Comparison of ENCODE assay signal across 15 cellular contexts in the genomic region with DNA sequence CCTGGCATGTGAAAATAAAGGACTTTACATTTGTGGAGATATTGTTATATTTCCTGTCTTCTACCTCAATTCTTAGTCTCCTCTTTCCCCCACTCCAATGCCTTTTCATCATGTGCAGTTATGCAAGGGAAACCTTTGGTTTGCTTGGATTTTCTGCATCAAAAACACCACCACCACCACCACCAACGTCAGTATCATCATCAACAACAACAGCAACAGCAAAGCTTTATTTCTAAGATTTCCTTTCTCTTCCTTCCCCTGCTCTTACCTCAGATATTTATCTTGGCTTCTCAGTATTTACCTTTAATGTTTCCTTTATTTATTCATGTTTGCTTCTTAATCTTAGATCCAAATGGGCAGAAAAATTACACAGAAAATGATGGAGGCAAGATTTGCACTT. TPM values are rescaled to one million over a fixed set of nuclear protein-coding genes. Genes with fewer than 3 reads are reported as not detected.
A peak's percentile ranks its signal among the peaks of the same experiment; 100 is the strongest.
DNase-seq lines count a peak whose midpoint lies in the region; ATAC-seq, FAIRE-seq and TF ChIP-seq lines count a peak whose summit lies in the region.
"Had no signal": no experiment of that assay in that cellular context is flagged by ENCODE, and none has a peak within 500 bp of the region (broad histone marks: within the 10 kb centered on the region; RNA-seq: fewer than 3 reads in every experiment).

No MANE protein-coding gene starts in this region.

- BruUV-seq in HepG2 (replicated peaks; lab: Mats Ljungman, UMichigan), result no TSS peak
- no TSS peak for BruUV-seq in MCF 10A (replicated peaks; lab: Mats Ljungman, UMichigan)

- H3K4me2 ChIP-seq in HepG2 (ENCODE audit: low read depth, low read length), result no peak overlapping the region

- POLR2A ChIA-PET in HepG2 (lab: Yijun Ruan, JAX), result no interaction called here
- POLR2A ChIA-PET in MCF 10A (lab: Yijun Ruan, JAX), result no interaction called here

- TF ChIP-seq EP300 in HepG2 (IDR thresholded peaks at IDR 0.05; ENCODE audit: low read depth in 2 of 2, low read length in 2 of 2) (no peak), HepG2 (CRISPR knock-in tag; IDR thresholded peaks at IDR 0.05; ENCODE audit: borderline replicate concordance) (no peak)

- FAIRE-seq in HepG2 (lab: Jason Lieb, UNC), result no peak

- H2AFZ ChIP-seq in HepG2 (ENCODE audit: low read length), result no peak overlapping the region

- H3K9me3 Mint-ChIP-seq in T-helper 1 cell treated with Interleukin-12 subunit alpha and Interleukin-12 subunit beta and Interleukin-4 antibody, amounts not matched to agents 30 μg/mL and 1 μg/mL, for 36 hours, result no peaks in the 10 kb centered on the region
- H3K9me3 Mint-ChIP-seq in central memory CD8-positive, alpha-beta T cell, result no peaks in the 10 kb centered on the region
- no peaks in the 10 kb centered on the region for H3K9me3 Mint-ChIP-seq in MCF 10A (ENCODE audit: unreplicated experiment)

- H3K36me3 Mint-ChIP-seq in T-helper 1 cell treated with Interleukin-12 subunit alpha and Interleukin-12 subunit beta and Interleukin-4 antibody, amounts not matched to agents 30 μg/mL and 1 μg/mL, for 36 hours (ENCODE audit: low read depth), result peaks cover 3% of the 10 kb centered on the region
- no peaks in the 10 kb centered on the region for H3K36me3 Mint-ChIP-seq in central memory CD8-positive, alpha-beta T cell (ENCODE audit: insufficient read depth)
- no peaks in the 10 kb centered on the region for H3K36me3 Mint-ChIP-seq in MCF 10A (ENCODE audit: insufficient read depth, unreplicated experiment)
- H3K36me3 Mint-ChIP-seq: CD14-positive monocyte had no signal

- TF ChIP-seq CTCF in HepG2 (CRISPR knock-in tag; IDR thresholded peaks at IDR 0.05) (no peak), right lobe of liver (IDR thresholded peaks at IDR 0.05) (no peak), MCF 10A (IDR thresholded peaks at IDR 0.05; ENCODE audit: unreplicated experiment) (no peak)

- H3K27ac ChIP-seq in HepG2 (ENCODE audit: extremely low read length, insufficient read depth, low read length) (no peak overlapping the region), right lobe of liver (no peak overlapping the region)
- H3K27ac ChIP-seq: 22Rv1 had no signal

- H4K20me1 ChIP-seq in HepG2 (ENCODE audit: insufficient read depth, low read length), result no peaks in the 10 kb centered on the region

- H3K9me3 ChIP-seq in HepG2 (ENCODE audit: low read length) (no peaks in the 10 kb centered on the region), right lobe of liver (no peaks in the 10 kb centered on the region)

- DNase-seq in T-helper 1 cell (no peak), HepG2 (ENCODE audit: low spot score) (no peak), right lobe of liver (no peak), left lobe of liver (ENCODE audit: low spot score) (no peak), MCF 10A (ENCODE audit: unreplicated experiment) (no peak)
- DNase-seq in central memory CD8-positive, alpha-beta T cell (ENCODE audit: low spot score in 2 of 2), result no peak
- DNase-seq: Calu3, DMS 273 treated with DMSO at 0.1 percent for 48 hours, GOT3, H9, IMR-90 had no signal

- in situ Hi-C loops in HepG2 (cut with HindIII; ENCODE audit: extremely low pct_ligation_motif_present, low pct_unique_long_range_greater_than_20kb), result no loop called here

- H3K4me1 ChIP-seq in HepG2 (ENCODE audit: insufficient read depth, low read length) (no peaks in the 10 kb centered on the region), right lobe of liver (no peaks in the 10 kb centered on the region)

- H3K9ac ChIP-seq in HepG2 (ENCODE audit: insufficient read depth, low read depth, low read length), result no peak overlapping the region

- CTCF ChIA-PET in HepG2 (lab: Yijun Ruan, JAX; ENCODE audit: low intra/inter-chr PET ratio, low total read pairs), result no interaction called here
- CTCF ChIA-PET in MCF 10A (lab: Yijun Ruan, JAX), result no interaction called here

- H3K36me3 ChIP-seq in HepG2 (replicated peaks in 1 of 2; ENCODE audit: control insufficient read depth in 1 of 2, insufficient read depth in 2 of 2, low read length in 2 of 2) (no peaks in the 10 kb centered on the region), right lobe of liver (no peaks in the 10 kb centered on the region)

- no peak overlapping the region for H3K4me3 ChIP-seq in HepG2 (replicated peaks in 1 of 3; ENCODE audit: insufficient read depth in 1 of 3, low read depth in 2 of 3, low read length in 3 of 3)
- no peak overlapping the region for H3K4me3 ChIP-seq in right lobe of liver

- ATAC-seq in HepG2 (no peak), right lobe of liver (no peak), left lobe of liver (no peak), GM18907 (IDR thresholded peaks at IDR 0.05; ENCODE audit: unreplicated experiment) (no peak)
- ATAC-seq in central memory CD8-positive, alpha-beta T cell (replicated peaks; ENCODE audit: extremely low read depth, poor library complexity, severe bottlenecking), result no peak

- TF ChIP-seq POLR2A in HepG2 (IDR thresholded peaks at IDR 0.05; ENCODE audit: insufficient read depth in 1 of 2, low read depth in 2 of 2, low read length in 2 of 2) (no peak), right lobe of liver (IDR thresholded peaks at IDR 0.05) (no peak)

- TF ChIP-seq RAD21 in HepG2 (CRISPR knock-in tag; IDR thresholded peaks at IDR 0.05), result no peak

- intact Hi-C loops in HepG2 (cut with micrococcal nuclease; ENCODE audit: unreplicated experiment), result no loop called here
- intact Hi-C loops in right lobe of liver (cut with DNase I), result no loop called here
- intact Hi-C loops in MCF 10A (cut with micrococcal nuclease), result no loop called here

- 2% methylated on average over 1 of the region's 1 CpG for WGBS in HepG2 (ENCODE audit: low lambda C conversion rate)
- WGBS in right lobe of liver (ENCODE audit: insufficient coverage, low coverage, low lambda C conversion rate, missing lambda C conversion rate), result 25% methylated on average over 1 of the region's 1 CpG

- H3K4me1 Mint-ChIP-seq in T-helper 1 cell treated with Interleukin-12 subunit alpha and Interleukin-12 subunit beta and Interleukin-4 antibody, amounts not matched to agents 30 μg/mL and 1 μg/mL, for 36 hours (ENCODE audit: low read depth), result peaks cover 11% of the 10 kb centered on the region
- peaks cover 6% of the 10 kb centered on the region for H3K4me1 Mint-ChIP-seq in central memory CD8-positive, alpha-beta T cell
- H3K4me1 Mint-ChIP-seq in MCF 10A (ENCODE audit: insufficient read depth, unreplicated experiment), result no peaks in the 10 kb centered on the region

- no peaks in the 10 kb centered on the region; a peak in 1 of 5 replicates for H3K27me3 ChIP-seq in HepG2 (ENCODE audit: control insufficient read depth in 1 of 2, insufficient read depth in 2 of 2, low read length in 2 of 2)
- H3K27me3 ChIP-seq in right lobe of liver, result no peaks in the 10 kb centered on the region

- H3K79me2 ChIP-seq in HepG2 (ENCODE audit: insufficient read depth, low read length), result no peaks in the 10 kb centered on the region

- peak overlapping the region; percentile 20 for H3K4me3 Mint-ChIP-seq in T-helper 1 cell treated with Interleukin-12 subunit alpha and Interleukin-12 subunit beta and Interleukin-4 antibody, amounts not matched to agents 30 μg/mL and 1 μg/mL, for 36 hours
- H3K4me3 Mint-ChIP-seq in central memory CD8-positive, alpha-beta T cell, result no peak overlapping the region
- H3K4me3 Mint-ChIP-seq in MCF 10A (ENCODE audit: unreplicated experiment), result no peak overlapping the region
- H3K4me3 Mint-ChIP-seq: CD14-positive monocyte, H9 had no signal

- H3K27me3 Mint-ChIP-seq in T-helper 1 cell treated with Interleukin-12 subunit alpha and Interleukin-12 subunit beta and Interleukin-4 antibody, amounts not matched to agents 30 μg/mL and 1 μg/mL, for 36 hours (ENCODE audit: low read depth), result no peaks in the 10 kb centered on the region
- H3K27me3 Mint-ChIP-seq in central memory CD8-positive, alpha-beta T cell, result no peaks in the 10 kb centered on the region
- H3K27me3 Mint-ChIP-seq in MCF 10A (ENCODE audit: insufficient read depth, unreplicated experiment), result no peaks in the 10 kb centered on the region

- peak overlapping the region; percentile 42 for H3K27ac Mint-ChIP-seq in T-helper 1 cell treated with Interleukin-12 subunit alpha and Interleukin-12 subunit beta and Interleukin-4 antibody, amounts not matched to agents 30 μg/mL and 1 μg/mL, for 36 hours
- H3K27ac Mint-ChIP-seq in central memory CD8-positive, alpha-beta T cell (ENCODE audit: low read depth), result peak overlapping the region; percentile 26
- no peak overlapping the region for H3K27ac Mint-ChIP-seq in MCF 10A (ENCODE audit: low read depth, unreplicated experiment)
- H3K27ac Mint-ChIP-seq: CD14-positive monocyte, H9 had no signal

RNA-seq across cellular contexts. Expression of a gene that starts 26.1 kb away (rescaled TPM):
- total RNA-seq in HepG2 (2016; rRNA removed; fragmentation: Illumina TruSeq; extraction: Trizol), result 0.29 and 0.55 TPM in 2 replicates
- 0.18 TPM in 1 of 2 replicates, not detected in the other for total RNA-seq in HepG2 (2016; cell fraction: cytosol; rRNA removed; fragmentation: Illumina TruSeq; extraction: Trizol; ENCODE audit: low read depth)
- 0.13 and 0.50 TPM in 2 replicates for total RNA-seq in HepG2 (2016; cell fraction: insoluble cytoplasmic fraction; rRNA removed; fragmentation: Illumina TruSeq; extraction: Trizol)
- 0.31 and 0.43 TPM in 2 replicates for total RNA-seq in HepG2 (2016; cell fraction: membrane; rRNA removed; fragmentation: Illumina TruSeq; extraction: Trizol)
- total RNA-seq in HepG2 (2016; cell fraction: nucleus; rRNA removed; fragmentation: Illumina TruSeq; extraction: Trizol), result 0.34 and 0.37 TPM in 2 replicates
- polyA plus RNA-seq in HepG2 (2011; rRNA removed), result 0.34 and 0.69 TPM in 2 replicates
- polyA plus RNA-seq in HepG2 (2011; cell fraction: cytosol; rRNA removed), result 0.49 and 0.50 TPM in 2 replicates
- 0.32 and 0.36 TPM in 2 replicates for polyA plus RNA-seq in HepG2 (2011; cell fraction: nucleus; rRNA removed)
- polyA plus RNA-seq in HepG2 (2012), result 0.12 and 0.47 TPM in 2 replicates
- polyA plus RNA-seq in HepG2 (2016; cell fraction: cytosol; fragmentation: Illumina TruSeq; extraction: Trizol; ENCODE audit: low read depth), result 0.08 TPM in 1 of 2 replicates, not detected in the other
- 0.19 and 0.26 TPM in 2 replicates for polyA plus RNA-seq in HepG2 (2016; cell fraction: insoluble cytoplasmic fraction; fragmentation: Illumina TruSeq; extraction: Trizol; ENCODE audit: low read depth)
- polyA plus RNA-seq in HepG2 (2016; cell fraction: membrane; fragmentation: Illumina TruSeq; extraction: Trizol; ENCODE audit: low read depth), result not detected in 2 replicates
- polyA plus RNA-seq in HepG2 (2016; cell fraction: nucleus; fragmentation: Illumina TruSeq; extraction: Trizol; ENCODE audit: insufficient read depth, low read depth), result 0.74 and 1.00 TPM in 2 replicates
- 1.2 and 180 TPM in 2 replicates for polyA minus RNA-seq in HepG2 (2011; rRNA and poly(A)+ RNA removed; ENCODE audit: low replicate concordance)
- polyA minus RNA-seq in HepG2 (2011; cell fraction: cytosol; rRNA and poly(A)+ RNA removed), result not detected in 2 replicates
- polyA minus RNA-seq in HepG2 (2011; cell fraction: nucleus; rRNA and poly(A)+ RNA removed), result 0.39 TPM in 1 of 2 replicates, not detected in the other
- total RNA-seq in right lobe of liver, result 10 to 100 TPM in 2 of 6 experiments, 1 to 10 TPM in 4; 1.8 to 12.6 (median 6.9) TPM
- 2.0 TPM for total RNA-seq in left lobe of liver
- 0.54 and 1.1 TPM in 2 replicates for total RNA-seq in MCF 10A (2022)
- total RNA-seq: IMR-90 had no signal
- polyA plus RNA-seq: IMR-90 had no signal
